In the genomic region with DNA sequence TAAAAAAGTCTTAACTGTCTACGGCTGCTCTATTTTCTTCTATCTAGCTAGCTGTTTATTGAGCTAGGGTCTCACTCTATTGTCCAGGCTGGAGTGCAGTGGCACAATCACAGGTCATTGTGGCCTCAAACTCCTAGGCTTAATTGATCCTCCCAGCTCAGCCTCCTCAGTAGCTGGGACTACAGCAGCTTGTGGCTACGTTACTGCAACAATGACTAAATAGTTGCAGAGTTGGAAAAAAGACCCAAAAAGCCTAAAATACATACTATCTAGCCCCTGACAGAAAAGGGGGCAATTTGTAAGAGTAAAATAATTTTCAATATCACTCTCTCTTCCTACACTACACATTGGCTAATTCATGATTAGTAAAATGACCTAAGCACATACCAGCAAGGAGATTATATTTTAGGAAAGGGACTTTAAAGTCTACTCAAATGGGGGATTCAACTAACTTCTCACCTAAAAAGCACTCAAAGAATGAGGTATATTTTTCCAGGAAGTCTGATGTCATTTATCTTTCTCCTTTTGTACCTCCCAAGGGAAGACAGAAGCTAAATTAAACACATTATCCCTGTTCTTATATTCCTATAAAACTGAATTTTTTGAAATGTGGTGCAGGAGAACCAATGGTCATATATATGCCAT, we compare ENCODE assay signal across 9 cellular contexts.
DNase-seq lines count a peak whose midpoint lies in the region; ATAC-seq, FAIRE-seq and TF ChIP-seq lines count a peak whose summit lies in the region.
"Had no signal": no experiment of that assay in that cellular context is flagged by ENCODE, and none has a peak within 500 bp of the region (broad histone marks: within the 10 kb centered on the region; RNA-seq: fewer than 3 reads in every experiment).

No MANE protein-coding gene starts in this region.

- peak overlapping the region; percentile 74 for H3K4me2 ChIP-seq in A549
- peak overlapping the region; percentile 74 for H3K4me2 ChIP-seq in PC-3 (ENCODE audit: low read length)

- BruUV-seq in PC-3 (replicated peaks; lab: Mats Ljungman, UMichigan) = TSS peak; percentile 33

- 79% methylated on average over 2 of the region's 2 CpGs for WGBS in A549 (ENCODE audit: missing lambda C conversion rate)
- WGBS in endodermal cell (ENCODE audit: insufficient coverage in 1 of 2, insufficient read length in 1 of 2), 2 experiments = 98 to 100% methylated on average over 1 to 2 of the region's 2 CpGs

- H3K4me1 Mint-ChIP-seq in natural killer cell = peaks cover 13 to 16% of the 10 kb centered on the region in 2 donors
- peaks cover 4% of the 10 kb centered on the region for H3K4me1 Mint-ChIP-seq in endodermal cell

- H3K27ac ChIP-seq in A549 = peak overlapping the region; percentile 84 to 93
- H3K27ac ChIP-seq in PC-3 (ENCODE audit: low read length) = peak overlapping the region; percentile 83
- H3K27ac ChIP-seq in colonic mucosa = peak overlapping the region; percentile 54
- H3K27ac ChIP-seq in endodermal cell (ENCODE audit: low read depth, low read length) = no peak overlapping the region

- TF ChIP-seq RAD21 in A549 (conservative IDR thresholded peaks at IDR 0.05 in 1 of 2, IDR thresholded peaks at IDR 0.05 in 1 of 2) = no peak

- H3K9me3 Mint-ChIP-seq in natural killer cell (no peaks in the 10 kb centered on the region), endodermal cell (no peaks in the 10 kb centered on the region)
- H3K9me3 Mint-ChIP-seq: IgD-negative memory B cell had no signal

- H3K4me1 ChIP-seq in A549 (peaks cover 68% of the 10 kb centered on the region), PC-3 (ENCODE audit: insufficient read depth, low read length) (peaks cover 31% of the 10 kb centered on the region), colonic mucosa (no peaks in the 10 kb centered on the region), endodermal cell (ENCODE audit: control insufficient read depth, insufficient read depth, low read length) (no peaks in the 10 kb centered on the region)

- CTCF ChIA-PET in A549 (lab: Yijun Ruan, JAX) = interaction anchor here (0.6 to 14.7 kb wide), 73 partner anchors 9 to 594 kb away, joined by 3 to 684 read pairs (median 6); a partner anchor contains a TSS
- CTCF ChIA-PET in PC-3 (lab: Charles Lee) = interaction anchor here (0.5 to 6.1 kb wide), 14 partner anchors 9 to 347 kb away, joined by 3 to 123 read pairs (median 4); a partner anchor contains a TSS

- H3K27ac Mint-ChIP-seq in natural killer cell (peak overlapping the region; percentile 18 to 64), endodermal cell (no peak overlapping the region)

- no peaks in the 10 kb centered on the region for H3K27me3 Mint-ChIP-seq in natural killer cell (ENCODE audit: low read depth in 2 of 2)
- H3K27me3 Mint-ChIP-seq in endodermal cell (ENCODE audit: insufficient read depth) = no peaks in the 10 kb centered on the region
- H3K27me3 Mint-ChIP-seq: IgD-negative memory B cell had no signal

- no peak for TF ChIP-seq EP300 in A549 (IDR thresholded peaks at IDR 0.05)

- no peak for TF ChIP-seq POLR2A in A549 (IDR thresholded peaks at IDR 0.05; ENCODE audit: low read length)

- H3K4me3 ChIP-seq in A549 (no peak overlapping the region), PC-3 (ENCODE audit: low read length) (peak overlapping the region; percentile 40), colonic mucosa (no peak overlapping the region), endodermal cell (ENCODE audit: low read length) (no peak overlapping the region)

- H3K36me3 ChIP-seq in PC-3 (ENCODE audit: low read depth, low read length) = peaks cover 16% of the 10 kb centered on the region; the same call in 1 of the 2 replicates
- H3K36me3 ChIP-seq in colonic mucosa = no peaks in the 10 kb centered on the region
- peaks cover 78% of the 10 kb centered on the region for H3K36me3 ChIP-seq in endodermal cell (ENCODE audit: control insufficient read depth, insufficient read depth, low read length)

- H3K9me3 ChIP-seq in A549 = no peaks in the 10 kb centered on the region
- H3K9me3 ChIP-seq in PC-3 (ENCODE audit: low read length) = no peaks in the 10 kb centered on the region
- no peaks in the 10 kb centered on the region for H3K9me3 ChIP-seq in colonic mucosa
- H3K9me3 ChIP-seq in endodermal cell (ENCODE audit: control insufficient read depth, low read length) = no peaks in the 10 kb centered on the region

- TF ChIP-seq CTCF in A549 (IDR thresholded peaks at IDR 0.05) (no peak), PC-3 (conservative IDR thresholded peaks at IDR 0.05; ENCODE audit: low read depth, low read length) (no peak), colonic mucosa (IDR thresholded peaks at IDR 0.05) (no peak), natural killer cell (IDR thresholded peaks at IDR 0.05) (no peak), endodermal cell (conservative IDR thresholded peaks at IDR 0.05) (no peak)

- ATAC-seq in A549 (peak; percentile 4 to 12; a peak in 4 of 6 replicates), PC-3 (no peak), natural killer cell (no peak)

- POLR2A ChIA-PET in A549 (lab: Yijun Ruan, JAX) = interaction anchor here (1.1 to 4.5 kb wide), 9 partner anchors 22 to 228 kb away, joined by 3 to 83 read pairs (median 8); a partner anchor contains a TSS
- POLR2A ChIA-PET in PC-3 (lab: Charles Lee; ENCODE audit: unreplicated experiment) = interaction anchor here (0.6 to 1.9 kb wide), 3 partner anchors 20 to 110 kb away, joined by 4 to 12 read pairs (median 4); no protein-coding TSS in a partner anchor

- intact Hi-C loops in PC-3 (cut with micrococcal nuclease) (loop anchor here (1.0 to 2.0 kb wide), 9 partner anchors 31 to 348 kb away; no protein-coding TSS in a partner anchor), colonic mucosa (cut with DNase I) (loop anchor here (2.0 to 10.0 kb wide), 2 partner anchors 111 to 351 kb away; no protein-coding TSS in a partner anchor), natural killer cell (cut with micrococcal nuclease) (no loop called here)

- peak; percentile 13 to 43 for DNase-seq in A549 (ENCODE audit: low read depth in 1 of 2, low spot score in 1 of 2)
- no peak for DNase-seq in PC-3
- no peak for DNase-seq in colonic mucosa
- no peak for DNase-seq in natural killer cell
- no peak for DNase-seq in pons (ENCODE audit: low spot score)
- no peak for DNase-seq in GM19239 (ENCODE audit: insufficient read length, low spot score)
- no peak for DNase-seq in endodermal cell
- no peak for DNase-seq in activated gamma-delta T cell (lab: John Stamatoyannopoulos, UW)

- H3K9me2 ChIP-seq in PC-3 (replicated peaks; ENCODE audit: low read length) = no peaks in the 10 kb centered on the region

- H2AFZ ChIP-seq in PC-3 (ENCODE audit: low read length) = no peak overlapping the region

- FAIRE-seq in A549 (lab: Jason Lieb, UNC) (no peak), GM19239 (lab: Jason Lieb, UNC) (no peak)

- no peaks in the 10 kb centered on the region for H4K20me1 ChIP-seq in PC-3 (ENCODE audit: low read length)

- H3F3A ChIP-seq in PC-3 (ENCODE audit: low read length, unreplicated experiment) = peaks cover 6% of the 10 kb centered on the region

- H3K9ac ChIP-seq in PC-3 (ENCODE audit: low read length) = peak overlapping the region; percentile 38
- no peak overlapping the region for H3K9ac ChIP-seq in colonic mucosa (ENCODE audit: low read depth in 2 of 2, low read length in 2 of 2)
- H3K9ac ChIP-seq in endodermal cell (ENCODE audit: extremely low read depth, low read length, poor library complexity, severe bottlenecking) = no peak overlapping the region

- H3K36me3 Mint-ChIP-seq in natural killer cell = no peaks in the 10 kb centered on the region
- peaks cover 74% of the 10 kb centered on the region for H3K36me3 Mint-ChIP-seq in endodermal cell (ENCODE audit: low read depth)

- H3K27me3 ChIP-seq in PC-3 (ENCODE audit: low read length) (no peaks in the 10 kb centered on the region), colonic mucosa (no peaks in the 10 kb centered on the region), endodermal cell (ENCODE audit: control insufficient read depth, insufficient read depth, low read length, poor library complexity, severe bottlenecking) (no peaks in the 10 kb centered on the region)

- H3K4me3 Mint-ChIP-seq in natural killer cell (no peak overlapping the region), endodermal cell (no peak overlapping the region)
- H3K4me3 Mint-ChIP-seq: IgD-negative memory B cell had no signal

- H3K79me2 ChIP-seq in PC-3 (ENCODE audit: low read length) = 0 out of 2 replicates have a peak, but pooled peaks cover 6% of the 10 kb centered on the region

TF ChIP-seq in A549, 52 proteins besides CTCF, POLR2A, EP300 and RAD21:
- no peak for TF ChIP-seq FOSB (CRISPR knock-in tag; IDR thresholded peaks at IDR 0.05)
- TF ChIP-seq KDM5A (IDR thresholded peaks at IDR 0.05) = no peak
- no peak for TF ChIP-seq HEYL (CRISPR knock-in tag; IDR thresholded peaks at IDR 0.05)
- 0 out of 2 replicates have a peak, but pooled peaks have one; percentile 36 for TF ChIP-seq HOXB13 (CRISPR knock-in tag; IDR thresholded peaks at IDR 0.05; ENCODE audit: low read depth)
- TF ChIP-seq HDAC2 (IDR thresholded peaks at IDR 0.05) = no peak
- TF ChIP-seq BHLHE40 (IDR thresholded peaks at IDR 0.05; ENCODE audit: low read depth, low read length) = no peak
- TF ChIP-seq JUNB (IDR thresholded peaks at IDR 0.05) = no peak
- TF ChIP-seq HOXB5 (CRISPR knock-in tag; IDR thresholded peaks at IDR 0.05) = peak; percentile 53; the same call in 1 of the 2 replicates
- TF ChIP-seq ZC3H11A (IDR thresholded peaks at IDR 0.05) = no peak
- TF ChIP-seq, protein P1, sequence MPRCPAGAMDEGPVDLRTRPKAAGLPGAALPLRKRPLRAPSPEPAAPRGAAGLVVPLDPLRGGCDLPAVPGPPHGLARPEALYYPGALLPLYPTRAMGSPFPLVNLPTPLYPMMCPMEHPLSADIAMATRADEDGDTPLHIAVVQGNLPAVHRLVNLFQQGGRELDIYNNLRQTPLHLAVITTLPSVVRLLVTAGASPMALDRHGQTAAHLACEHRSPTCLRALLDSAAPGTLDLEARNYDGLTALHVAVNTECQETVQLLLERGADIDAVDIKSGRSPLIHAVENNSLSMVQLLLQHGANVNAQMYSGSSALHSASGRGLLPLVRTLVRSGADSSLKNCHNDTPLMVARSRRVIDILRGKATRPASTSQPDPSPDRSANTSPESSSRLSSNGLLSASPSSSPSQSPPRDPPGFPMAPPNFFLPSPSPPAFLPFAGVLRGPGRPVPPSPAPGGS (IDR thresholded peaks at IDR 0.05) = no peak
- no peak for TF ChIP-seq POLR2AphosphoS2 (conservative IDR thresholded peaks at IDR 0.05; ENCODE audit: low read length)
- TF ChIP-seq FOSL2 (IDR thresholded peaks at IDR 0.05) = no peak
- no peak for TF ChIP-seq FOSL2 (CRISPR knock-in tag; IDR thresholded peaks at IDR 0.05)
TF ChIP-seq in A549: peak in this region for 2.

Comparison
In these comparisons a context has a peak if more than half of its experiments do, and no peak if none do; other contexts are left out.
1. ATAC-seq: peak in A549 (2 of 2); none in PC-3 (single experiment) and natural killer cell (0 of 3).
2. DNase-seq: peak in A549 (2 of 2); none in PC-3 (single experiment), colonic mucosa (single experiment), natural killer cell (single experiment), pons (single experiment), GM19239 (single experiment), endodermal cell (single experiment) and activated gamma-delta T cell (single experiment).